19 cellular contexts compared by ENCODE assay signal in the genomic region with DNA sequence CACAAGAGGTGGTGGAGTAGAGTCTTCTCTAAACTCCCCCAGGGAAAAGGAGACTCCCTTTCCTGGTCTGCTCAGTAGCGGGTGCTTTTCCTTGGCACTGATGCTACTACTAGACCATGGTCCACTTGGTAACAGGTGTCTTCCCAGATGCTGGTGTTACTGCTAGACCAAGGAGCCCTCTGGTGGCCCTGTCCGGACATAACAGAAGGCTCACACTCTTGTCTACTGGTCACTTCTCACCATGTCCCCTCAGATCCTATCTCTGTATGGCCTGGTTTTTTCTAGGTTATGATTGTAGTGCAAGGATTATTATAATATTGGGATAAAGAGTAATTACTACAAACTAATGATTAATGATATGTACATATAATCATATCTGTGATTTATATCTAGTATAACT. TPM values are rescaled to one million over a fixed set of nuclear protein-coding genes. Genes with fewer than 3 reads are reported as not detected.
DNase-seq lines count a peak whose midpoint lies in the region; TF ChIP-seq lines count a peak whose summit lies in the region.
"Had no signal": no experiment of that assay in that cellular context is flagged by ENCODE, and none has a peak within 500 bp of the region (broad histone marks: within the 10 kb centered on the region; RNA-seq: fewer than 3 reads in every experiment).

No MANE protein-coding gene starts in this region.

- CTCF ChIA-PET in OCI-LY7 (lab: Charles Lee; ENCODE audit: unreplicated experiment), result no interaction called here

- H3K9me2 ChIP-seq in OCI-LY7 (ENCODE audit: insufficient read depth, low read length), result no peaks in the 10 kb centered on the region

- intact Hi-C loops in OCI-LY7 (cut with micrococcal nuclease; ENCODE audit: unreplicated experiment), result no loop called here

- H3K27ac ChIP-seq in OCI-LY7 (ENCODE audit: low read depth, low read length, poor library complexity, severe bottlenecking), result no peak overlapping the region
- H3K27ac ChIP-seq: left lung, upper lobe of left lung had no signal

- BruUV-seq in OCI-LY7 (replicated peaks; lab: Mats Ljungman, UMichigan), result no TSS peak

- peak; percentile 30 for DNase-seq in NCI-H82 (lab: John Stamatoyannopoulos, UW)
- DNase-seq in NCI-H82 treated with DMSO at 0.1 percent for 48 hours (lab: John Stamatoyannopoulos, UW; ENCODE audit: unreplicated experiment), result no peak
- no peak for DNase-seq in OCI-LY7 (ENCODE audit: low spot score)
- no peak for DNase-seq in choroid plexus epithelial cell (ENCODE audit: low read depth)
- DNase-seq in NCI-H510A treated with DMSO at 0.1 percent for 48 hours (lab: John Stamatoyannopoulos, UW), result no peak
- DNase-seq in NCI-H1436 treated with DMSO at 0.1 percent for 48 hours (lab: John Stamatoyannopoulos, UW), result no peak
- no peak for DNase-seq in MV-4-11 (lab: John Stamatoyannopoulos, UW)
- no peak for DNase-seq in activated CD8-positive, alpha-beta memory T cell treated with anti-CD3 and anti-CD28 coated beads, Interleukin-2, amount 50 U/mL, for 48 hours
- DNase-seq: activated CD4-positive, alpha-beta T cell treated with anti-CD3 and anti-CD28 coated beads for 48 hours; DMS79; head of caudate nucleus; left lung; NCI-H446 treated with DMSO at 0.1 percent for 48 hours; nucleus accumbens; RPMI8226; small intestine; stimulated activated CD4-positive, alpha-beta T cell treated with anti-CD3 and anti-CD28 coated beads, Interleukin-1b, Interleukin-23, amount 100 ng/mL, for 48 hours; substantia nigra; upper lobe of left lung had no signal

- no peak overlapping the region for H3K4me3 ChIP-seq in OCI-LY7 (ENCODE audit: low read depth, low read length, poor library complexity, severe bottlenecking)
- H3K4me3 ChIP-seq in choroid plexus epithelial cell (ENCODE audit: low read depth, low read length), result no peak overlapping the region
- H3K4me3 ChIP-seq: left lung, upper lobe of left lung had no signal

- H4K20me1 ChIP-seq in OCI-LY7 (ENCODE audit: insufficient read depth, low read length), result no peaks in the 10 kb centered on the region

- POLR2A ChIA-PET in OCI-LY7 (lab: Charles Lee), result no interaction called here

- no peak overlapping the region for H2AFZ ChIP-seq in OCI-LY7 (ENCODE audit: low read length)

- TF ChIP-seq CTCF in OCI-LY7 (conservative IDR thresholded peaks at IDR 0.05; ENCODE audit: low read length) (peak; percentile 53), choroid plexus epithelial cell (conservative IDR thresholded peaks at IDR 0.05; ENCODE audit: low read depth, low read length) (peak; percentile 11)

- H3K4me2 ChIP-seq in OCI-LY7 (ENCODE audit: low read length), result no peak overlapping the region

- peaks cover 23% of the 10 kb centered on the region for H3K9me3 ChIP-seq in OCI-LY7 (ENCODE audit: low read length)

- H3K4me1 ChIP-seq in OCI-LY7 (ENCODE audit: insufficient read depth, low read length, poor library complexity, severe bottlenecking), result no peaks in the 10 kb centered on the region
- H3K4me1 ChIP-seq: left lung, upper lobe of left lung had no signal

- no peaks in the 10 kb centered on the region for H3K79me2 ChIP-seq in OCI-LY7 (ENCODE audit: insufficient read depth, low read depth, low read length)

- H3K36me3 ChIP-seq in OCI-LY7 (ENCODE audit: insufficient read depth, low read length), result peaks cover 31% of the 10 kb centered on the region
- H3K36me3 ChIP-seq: left lung, upper lobe of left lung had no signal

RNA-seq across cellular contexts. Expression of a gene that starts 49.7 kb away (rescaled TPM):
- 0.64 and 1.4 TPM in 2 replicates for total RNA-seq in OCI-LY7 (2014; rRNA removed; shearing (Covaris generic))
- 0.72 and 0.83 TPM in 2 replicates for total RNA-seq in OCI-LY7 (2022)
